In genomic region chr10:21588159-21588558, GRCh38 we compare ENCODE assay signal across 7 cellular contexts. TPM values are rescaled to one million over a fixed set of nuclear protein-coding genes. Genes with fewer than 3 reads are reported as not detected.
DNase-seq lines count a peak whose midpoint lies in the region; ATAC-seq, FAIRE-seq and TF ChIP-seq lines count a peak whose summit lies in the region.
"Not testable (repeated sequence)": the region's sequence is repeated elsewhere in the genome, so short reads cannot be mapped to it uniquely, and the experiment has no call there.

No MANE protein-coding gene starts in this region.

- H4K20me1 ChIP-seq in KMS-11 (ENCODE audit: insufficient read depth); K562 (replicated peaks; ENCODE audit: control insufficient read depth, insufficient read depth, low read length): not testable (repeated sequence)

- intact Hi-C loops in K562 (cut with micrococcal nuclease): not testable (repeated sequence)

- not testable (repeated sequence) for H3K4me3 ChIP-seq in KMS-11 (IDR thresholded peaks at IDR 0.05; ENCODE audit: insufficient read depth, low read depth, low read length); K562

- H3K4me1 Mint-ChIP-seq in T-helper 2 cell treated with Interferon-gamma antibody and Interleukin-4, amounts not matched to agents 5 μg/mL and 100 μg/mL, for 36 hours (ENCODE audit: low read depth): peaks cover 32% of the 10 kb centered on the region
- H3K4me1 Mint-ChIP-seq in mesothelial cell of epicardium: not testable (repeated sequence)
- peaks cover 44% of the 10 kb centered on the region for H3K4me1 Mint-ChIP-seq in stimulated activated naive CD8-positive, alpha-beta T cell treated with anti-CD3 and anti-CD28 coated beads, Interleukin-15, Interleukin-2, amounts not matched to agents 100 ng/mL and 50 ng/mL, for 24 hours (ENCODE audit: low read depth)

- CTCF ChIA-PET in K562 (lab: Yijun Ruan, JAX; ENCODE audit: low intra/inter-chr PET ratio): not testable (repeated sequence)

- BruUV-seq in K562 (replicated peaks; lab: Mats Ljungman, UMichigan): not testable (repeated sequence)

- H3K4me2 ChIP-seq in KMS-11: peak overlapping the region; percentile 3; the same call in 1 of the 2 replicates
- not testable (repeated sequence) for H3K4me2 ChIP-seq in K562 (ENCODE audit: insufficient read depth, low read length)

- H3K27ac Mint-ChIP-seq in T-helper 2 cell treated with Interferon-gamma antibody and Interleukin-4, amounts not matched to agents 5 μg/mL and 100 μg/mL, for 36 hours: not testable (repeated sequence)
- peak overlapping the region; percentile 30 for H3K27ac Mint-ChIP-seq in mesothelial cell of epicardium
- peak overlapping the region; percentile 23 for H3K27ac Mint-ChIP-seq in stimulated activated naive CD8-positive, alpha-beta T cell treated with anti-CD3 and anti-CD28 coated beads, Interleukin-15, Interleukin-2, amounts not matched to agents 100 ng/mL and 50 ng/mL, for 24 hours

- not testable (repeated sequence) for FAIRE-seq in K562 (lab: Jason Lieb, UNC)

- not testable (repeated sequence) for H3K36me3 ChIP-seq in KMS-11 (ENCODE audit: insufficient read depth)
- peaks cover 67% of the 10 kb centered on the region for H3K36me3 ChIP-seq in K562 (ENCODE audit: control insufficient read depth, insufficient read depth, low read length)

- DNase-seq in ELR (ENCODE audit: low read depth): peak; percentile 24
- peak; percentile 28 for DNase-seq in T-helper 2 cell treated with Interferon-gamma antibody and Interleukin-4, amounts not matched to agents 5 μg/mL and 100 μg/mL, for 36 hours (ENCODE audit: low spot score)
- DNase-seq in activated effector memory CD4-positive, alpha-beta T cell treated with anti-CD3 and anti-CD28 coated beads, Interleukin-2, amount 50 U/mL, for 16 hours: peak; percentile 63
- DNase-seq in K562 (ENCODE audit: extremely low read depth in 1 of 4, low spot score in 3 of 4); mesothelial cell of epicardium (ENCODE audit: low spot score in 2 of 2, unreplicated experiment in 2 of 2): not testable (repeated sequence)

- H3K9me3 ChIP-seq in K562 (replicated peaks; ENCODE audit: control insufficient read depth, insufficient read depth, low read depth, low read length): not testable (repeated sequence)

- H3K4me3 Mint-ChIP-seq in T-helper 2 cell treated with Interferon-gamma antibody and Interleukin-4, amounts not matched to agents 5 μg/mL and 100 μg/mL, for 36 hours; mesothelial cell of epicardium; stimulated activated naive CD8-positive, alpha-beta T cell treated with anti-CD3 and anti-CD28 coated beads, Interleukin-15, Interleukin-2, amounts not matched to agents 100 ng/mL and 50 ng/mL, for 24 hours: not testable (repeated sequence)

- peaks cover 67% of the 10 kb centered on the region for H3K79me2 ChIP-seq in KMS-11 (ENCODE audit: insufficient read depth, low read depth)
- peaks cover 73% of the 10 kb centered on the region for H3K79me2 ChIP-seq in K562 (ENCODE audit: control insufficient read depth, insufficient read depth, low read length)

- not testable (repeated sequence) for ATAC-seq in K562

- not testable (repeated sequence) for TF ChIP-seq EP300 in K562 (IDR thresholded peaks at IDR 0.05; ENCODE audit: low read length)

- H2AFZ ChIP-seq in KMS-11 (ENCODE audit: low read depth); K562 (ENCODE audit: low read depth, low read length): not testable (repeated sequence)

- 55% methylated on average over 7 of the region's 7 CpGs for WGBS in K562 (ENCODE audit: insufficient coverage, low coverage, missing lambda C conversion rate)

- POLR2A ChIA-PET in K562 (lab: Yijun Ruan, JAX): interaction anchor here (0.6 kb wide), 1 partner anchor 20 kb away, joined by 5 read pairs; no protein-coding TSS in a partner anchor

- not testable (repeated sequence) for H3K9me1 ChIP-seq in K562 (ENCODE audit: control insufficient read depth, insufficient read depth, low read length)

- peaks cover 92% of the 10 kb centered on the region for H3K4me1 ChIP-seq in KMS-11 (ENCODE audit: low read depth, poor library complexity, severe bottlenecking)
- H3K4me1 ChIP-seq in K562 (replicated peaks in 1 of 2; ENCODE audit: control insufficient read depth in 2 of 2, insufficient read depth in 2 of 2, low read length in 2 of 2): not testable (repeated sequence)

- not testable (repeated sequence) for TF ChIP-seq RAD21 in K562 (CRISPR knock-in tag; conservative IDR thresholded peaks at IDR 0.05 in 1 of 2, IDR thresholded peaks at IDR 0.05 in 1 of 2)

- H3K9me3 Mint-ChIP-seq in T-helper 2 cell treated with Interferon-gamma antibody and Interleukin-4, amounts not matched to agents 5 μg/mL and 100 μg/mL, for 36 hours; mesothelial cell of epicardium; stimulated activated naive CD8-positive, alpha-beta T cell treated with anti-CD3 and anti-CD28 coated beads, Interleukin-15, Interleukin-2, amounts not matched to agents 100 ng/mL and 50 ng/mL, for 24 hours: not testable (repeated sequence)

- not testable (repeated sequence) for H3K27ac ChIP-seq in KMS-11; K562 (ENCODE audit: extremely low read depth, low read depth, low read length)

- H3K36me3 Mint-ChIP-seq in T-helper 2 cell treated with Interferon-gamma antibody and Interleukin-4, amounts not matched to agents 5 μg/mL and 100 μg/mL, for 36 hours (ENCODE audit: low read depth): peaks cover 50% of the 10 kb centered on the region
- peaks cover 51% of the 10 kb centered on the region for H3K36me3 Mint-ChIP-seq in mesothelial cell of epicardium
- peaks cover 69% of the 10 kb centered on the region for H3K36me3 Mint-ChIP-seq in stimulated activated naive CD8-positive, alpha-beta T cell treated with anti-CD3 and anti-CD28 coated beads, Interleukin-15, Interleukin-2, amounts not matched to agents 100 ng/mL and 50 ng/mL, for 24 hours (ENCODE audit: low read depth)

- not testable (repeated sequence) for H3K27me3 ChIP-seq in KMS-11 (ENCODE audit: insufficient read depth, low read depth); K562 (ENCODE audit: control insufficient read depth in 2 of 2, insufficient read depth in 2 of 2, low read length in 2 of 2)

- TF ChIP-seq POLR2A in K562 (conservative IDR thresholded peaks at IDR 0.05): not testable (repeated sequence)

- H3K9ac ChIP-seq in KMS-11; K562 (ENCODE audit: insufficient read depth in 1 of 2, low read depth in 2 of 2, low read length in 2 of 2): not testable (repeated sequence)

- TF ChIP-seq CTCF in KMS-11 (conservative IDR thresholded peaks at IDR 0.05; ENCODE audit: low read depth, low read length); K562 (IDR thresholded peaks at IDR 0.05 in 2 of 3, conservative IDR thresholded peaks at IDR 0.05 in 1 of 3; ENCODE audit: insufficient read depth in 2 of 3, low read depth in 1 of 3, low read length in 3 of 3); mesothelial cell of epicardium (IDR thresholded peaks at IDR 0.05; ENCODE audit: unreplicated experiment): not testable (repeated sequence)

- in situ Hi-C loops in K562 (cut with MboI): not testable (repeated sequence)

- not testable (repeated sequence) for H3K27me3 Mint-ChIP-seq in T-helper 2 cell treated with Interferon-gamma antibody and Interleukin-4, amounts not matched to agents 5 μg/mL and 100 μg/mL, for 36 hours (ENCODE audit: low read depth); mesothelial cell of epicardium (ENCODE audit: low read depth); stimulated activated naive CD8-positive, alpha-beta T cell treated with anti-CD3 and anti-CD28 coated beads, Interleukin-15, Interleukin-2, amounts not matched to agents 100 ng/mL and 50 ng/mL, for 24 hours

TF ChIP-seq in K562, 482 proteins besides CTCF, POLR2A, EP300 and RAD21 (continues in another document):
- TF ChIP-seq ARID1B (IDR thresholded peaks at IDR 0.05) (peak; percentile 19; the same call in 1 of the 2 replicates), JUND (IDR thresholded peaks at IDR 0.05; ENCODE audit: borderline replicate concordance, low read depth, low read length) (peak; percentile 46; the same call in 1 of the 2 replicates), JUND (tag; IDR thresholded peaks at IDR 0.05; ENCODE audit: borderline replicate concordance, low read depth, low read length) (peak; percentile 28; the same call in 1 of the 3 replicates), DPF2 (IDR thresholded peaks at IDR 0.05) (peak; percentile 35; the same call in 1 of the 2 replicates), SMARCA4 (IDR thresholded peaks at IDR 0.05) (0 out of 2 replicates have a peak, but pooled peaks have one; percentile 20)

RNA-seq across cellular contexts. Expression of gene MLLT10, which starts 54.1 kb away (rescaled TPM):
- total RNA-seq in K562 (2011; cell fraction: chromatin; rRNA removed; ENCODE audit: low replicate concordance): 203 and 284 TPM in 2 replicates
- total RNA-seq in K562 (2011; cell fraction: nucleolus; rRNA removed): 117 and 140 TPM in 2 replicates
- 136 and 162 TPM in 2 replicates for total RNA-seq in K562 (2011; cell fraction: nucleoplasm; rRNA removed)
- 65.3 and 69.9 TPM in 2 replicates for total RNA-seq in K562 (2014; rRNA removed)
- 58.5 and 59.7 TPM in 2 replicates for total RNA-seq in K562 (2014; rRNA removed; fragmentation: Illumina TruSeq; extraction: Trizol)
- 50.9 and 60.2 TPM in 2 replicates for total RNA-seq in K562 (2015; rRNA removed; fragmentation: Illumina TruSeq; extraction: Trizol)
- total RNA-seq in K562 (2021): 58.7 and 64.2 TPM in 2 replicates
- polyA plus RNA-seq in K562 (2011; rRNA removed): 81.4 and 91.1 TPM in 2 replicates
- polyA plus RNA-seq in K562 (2011; cell fraction: cytosol; rRNA removed): 46.9 and 65.5 TPM in 2 replicates
- 106 and 111 TPM in 2 replicates for polyA plus RNA-seq in K562 (2011; cell fraction: nucleus; rRNA removed)
- 41.9 and 61.1 TPM in 2 replicates for polyA plus RNA-seq in K562 (2012)
- polyA plus RNA-seq in K562 (2014; fragmentation: Illumina TruSeq; extraction: Trizol): 58.4 and 65.2 TPM in 2 replicates
- polyA plus RNA-seq in K562 (2014; fragmentation: Nextera tagmentation; extraction: Ambion mirVana): 10 to 100 TPM; 18.8 to 25.8 TPM
- polyA plus RNA-seq in K562 (2014; rRNA removed): 55.5 and 73.7 TPM in 2 replicates
- polyA minus RNA-seq in K562 (2011; rRNA and poly(A)+ RNA removed): 118 and 129 TPM in 2 replicates
- 14.8 and 32.9 TPM in 2 replicates for polyA minus RNA-seq in K562 (2011; cell fraction: cytosol; rRNA and poly(A)+ RNA removed)
- polyA minus RNA-seq in K562 (2011; cell fraction: nucleus; rRNA and poly(A)+ RNA removed): 104 and 111 TPM in 2 replicates
- 56.1 to 64.4 TPM (median 62.5 TPM) in 3 replicates for total RNA-seq in mesothelial cell of epicardium
